In the genomic region with DNA sequence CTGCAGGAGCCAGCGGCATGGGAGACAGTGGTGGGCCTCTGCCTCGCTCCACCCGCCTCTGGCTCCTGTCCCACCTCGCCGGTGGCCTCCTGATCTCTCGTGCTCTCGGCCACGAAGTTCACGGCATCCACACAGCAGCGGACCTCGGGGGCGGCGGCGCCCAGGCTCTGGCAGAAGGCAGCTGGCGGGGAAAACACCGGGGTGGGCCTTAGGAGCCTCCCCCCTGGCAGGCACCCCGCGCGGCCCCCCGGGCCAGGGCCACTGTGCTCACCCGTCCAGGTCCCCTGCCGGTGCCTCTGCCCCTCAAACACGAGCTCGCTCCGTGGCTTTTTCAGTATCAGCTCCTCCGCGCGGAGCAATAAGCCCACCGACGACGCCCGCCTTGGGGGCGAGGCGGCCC, we compare ENCODE assay signal across 7 cellular contexts. TPM values are rescaled to one million over a fixed set of nuclear protein-coding genes. Genes with fewer than 3 reads are reported as not detected.
DNase-seq lines count a peak whose midpoint lies in the region; ATAC-seq and TF ChIP-seq lines count a peak whose summit lies in the region.
"Had no signal": no experiment of that assay in that cellular context is flagged by ENCODE, and none has a peak within 500 bp of the region (broad histone marks: within the 10 kb centered on the region; RNA-seq: fewer than 3 reads in every experiment).

No MANE protein-coding gene starts in this region.

- in situ Hi-C loops in astrocyte of the cerebellum (cut with HindIII; ENCODE audit: low sequenced_read_pairs): no loop called here

- peaks cover 0 to 25% (median 0%) of the 10 kb centered on the region in 3 donors for H3K36me3 Mint-ChIP-seq in naive thymus-derived CD8-positive, alpha-beta T cell

- peaks cover 26 to 43% (median 42%) of the 10 kb centered on the region in 4 donors for H3K4me1 Mint-ChIP-seq in naive thymus-derived CD8-positive, alpha-beta T cell

- H3K4me3 ChIP-seq in astrocyte of the cerebellum (ENCODE audit: low read depth, low read length): peak overlapping the region; percentile 34

- ATAC-seq in naive thymus-derived CD8-positive, alpha-beta T cell: peak; percentile 6 to 14
- no peak for ATAC-seq in GM19324 (IDR thresholded peaks at IDR 0.05; ENCODE audit: low FRiP score, unreplicated experiment)

- TF ChIP-seq CTCF in astrocyte of the cerebellum (IDR thresholded peaks at IDR 0.05; ENCODE audit: low read depth, low read length, missing control alignments): no peak

- H3K9me3 Mint-ChIP-seq in naive thymus-derived CD8-positive, alpha-beta T cell: no peaks in the 10 kb centered on the region

- TF ChIP-seq POLR2A in GM15510 (IDR thresholded peaks at IDR 0.05; ENCODE audit: borderline replicate concordance, extremely low read depth, insufficient read length): peak; percentile 21

- peak overlapping the region in 8 of 10 donors; percentile 48 to 99 (median 86) for H3K27ac Mint-ChIP-seq in naive thymus-derived CD8-positive, alpha-beta T cell

- H3K27me3 Mint-ChIP-seq in naive thymus-derived CD8-positive, alpha-beta T cell: peaks cover 0 to 2% (median 0%) of the 10 kb centered on the region in 5 donors

- POLR2A ChIA-PET in naive thymus-derived CD8-positive, alpha-beta T cell (lab: Charles Lee): interaction anchor here (0.5 to 3.9 kb wide), 16 partner anchors 10 to 196 kb away, joined by 3 to 26 read pairs (median 4); a partner anchor contains a TSS

- DNase-seq in astrocyte of the cerebellum (ENCODE audit: low read depth): no peak
- DNase-seq in naive thymus-derived CD8-positive, alpha-beta T cell: no peak
- no peak for DNase-seq in medulla oblongata (ENCODE audit: extremely low spot score)
- no peak for DNase-seq in NK-92 treated with Interleukin-12 subunit alpha and Interleukin-12 subunit beta, amount 100 ng/mL, for 24 hours (lab: John Stamatoyannopoulos, UW)
- DNase-seq: NCI-H1436 had no signal

- peak overlapping the region; percentile 74 to 96 (median 90) for H3K4me3 Mint-ChIP-seq in naive thymus-derived CD8-positive, alpha-beta T cell

RNA-seq across cellular contexts. Expression of a gene that starts 0.4 kb away (rescaled TPM):
- 1 to 10 TPM; 5.7 TPM for total RNA-seq in naive thymus-derived CD8-positive, alpha-beta T cell
- 1 to 10 TPM; 1.5 to 1.8 (median 1.6) TPM for polyA plus RNA-seq in naive thymus-derived CD8-positive, alpha-beta T cell

RNA-seq across cellular contexts. Expression of a gene that starts 4.0 kb away (rescaled TPM):
- 1 to 10 TPM in 1 of 2 experiments, under 1 TPM in 1; 0.94 to 1.3 TPM for total RNA-seq in naive thymus-derived CD8-positive, alpha-beta T cell
- under 1 TPM; 0.19 to 0.58 (median 0.20) TPM for polyA plus RNA-seq in naive thymus-derived CD8-positive, alpha-beta T cell

RNA-seq across cellular contexts. Expression of a gene that starts 33.1 kb away (rescaled TPM):
- not detected for total RNA-seq in naive thymus-derived CD8-positive, alpha-beta T cell
- polyA plus RNA-seq in naive thymus-derived CD8-positive, alpha-beta T cell: under 1 TPM in 2 of 3 donors, not detected in 1; 0.08 to 0.13 TPM

RNA-seq across cellular contexts. Expression of a gene that starts 40.9 kb away (rescaled TPM):
- 10 to 100 TPM; 42.5 to 45.0 TPM for total RNA-seq in naive thymus-derived CD8-positive, alpha-beta T cell
- 10 to 100 TPM; 75.3 to 78.6 (median 77.6) TPM for polyA plus RNA-seq in naive thymus-derived CD8-positive, alpha-beta T cell

RNA-seq across cellular contexts. Expression of a gene that starts 41.1 kb away (rescaled TPM):
- 100 to 1,000 TPM; 143 to 145 TPM for total RNA-seq in naive thymus-derived CD8-positive, alpha-beta T cell
- 10 to 100 TPM; 30.3 to 50.0 (median 32.2) TPM for polyA plus RNA-seq in naive thymus-derived CD8-positive, alpha-beta T cell
